In the genomic region with DNA sequence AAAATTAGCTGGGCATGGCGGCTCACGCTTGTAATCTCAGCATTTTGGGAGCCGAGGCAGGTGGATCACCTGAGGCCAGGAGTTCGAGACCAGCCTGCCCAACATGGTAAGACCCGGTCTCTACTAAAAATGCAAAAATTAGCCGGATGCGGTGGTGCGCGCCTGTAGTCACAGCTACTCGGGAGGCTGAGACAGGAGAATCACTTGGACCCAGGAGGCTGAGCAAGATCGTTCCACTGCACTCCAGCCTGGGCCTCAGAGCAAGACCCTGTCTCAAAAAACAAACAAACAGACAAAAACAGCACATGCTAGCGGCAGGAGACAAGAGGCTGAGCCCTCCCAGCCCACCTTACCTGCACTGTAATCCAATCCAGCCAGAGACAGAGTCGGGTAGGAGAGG, we compare ENCODE assay signal across 9 cellular contexts. TPM values are rescaled to one million over a fixed set of nuclear protein-coding genes. Genes with fewer than 3 reads are reported as not detected.
DNase-seq lines count a peak whose midpoint lies in the region; ATAC-seq and TF ChIP-seq lines count a peak whose summit lies in the region.
"Had no signal": no experiment of that assay in that cellular context is flagged by ENCODE, and none has a peak within 500 bp of the region (broad histone marks: within the 10 kb centered on the region; RNA-seq: fewer than 3 reads in every experiment).

No MANE protein-coding gene starts in this region.

- peaks cover 11% of the 10 kb centered on the region for H3K36me3 ChIP-seq in BE2C

- H3K9me3 ChIP-seq in BE2C: no peaks in the 10 kb centered on the region

- peak overlapping the region; percentile 88 for H3K4me3 Mint-ChIP-seq in T-helper 1 cell treated with Interleukin-12 subunit alpha and Interleukin-12 subunit beta and Interleukin-4 antibody, amounts not matched to agents 30 μg/mL and 1 μg/mL, for 36 hours
- H3K4me3 Mint-ChIP-seq in WTC11: peak overlapping the region; percentile 92
- peak overlapping the region; percentile 88 for H3K4me3 Mint-ChIP-seq in stimulated activated memory B cell treated with anti-CD40 and anti-IgM and Interleukin-4, amounts not matched to agents 10 μg/mL and 1 μg/mL and 100 μg/mL, for 72 hours

- H3K4me3 ChIP-seq in iPS-11a (ENCODE audit: low read depth, low read length) (peak overlapping the region; percentile 59), BE2C (ENCODE audit: low read depth, low read length) (no peak overlapping the region; the same call in 1 of the 2 replicates)

- H3K27me3 ChIP-seq in BE2C: no peaks in the 10 kb centered on the region

- TF ChIP-seq CTCF in WTC11 (IDR thresholded peaks at IDR 0.05) (no peak), BE2C (IDR thresholded peaks at IDR 0.05; ENCODE audit: low read depth, low read length) (no peak)

- CTCF ChIA-PET in WTC11 (lab: Charles Lee): interaction anchor here (1.1 to 1.9 kb wide), 4 partner anchors 8 to 61 kb away, joined by 5 to 28 read pairs (median 8); a partner anchor contains a TSS

- POLR2A ChIA-PET in WTC11 (lab: Charles Lee): no interaction called here

- H3K9me3 Mint-ChIP-seq in T-helper 1 cell treated with Interleukin-12 subunit alpha and Interleukin-12 subunit beta and Interleukin-4 antibody, amounts not matched to agents 30 μg/mL and 1 μg/mL, for 36 hours: no peaks in the 10 kb centered on the region
- H3K9me3 Mint-ChIP-seq in WTC11: no peaks in the 10 kb centered on the region
- H3K9me3 Mint-ChIP-seq in stimulated activated memory B cell treated with anti-CD40 and anti-IgM and Interleukin-4, amounts not matched to agents 10 μg/mL and 1 μg/mL and 100 μg/mL, for 72 hours: no peaks in the 10 kb centered on the region

- ATAC-seq in WTC11 (no peak), HG03108 (IDR thresholded peaks at IDR 0.05; ENCODE audit: unreplicated experiment) (no peak)
- ATAC-seq in stimulated activated memory B cell treated with anti-CD40 and anti-IgM and Interleukin-4, amounts not matched to agents 10 μg/mL and 1 μg/mL and 100 μg/mL, for 72 hours: no peak

- no peaks in the 10 kb centered on the region; the same call in 1 of the 2 replicates for H3K4me1 ChIP-seq in BE2C

- DNase-seq in T-helper 1 cell (no peak), WTC11 (ENCODE audit: low spot score) (no peak), OCI-M1 (lab: John Stamatoyannopoulos, UW) (no peak), BE2C (no peak)
- DNase-seq: stimulated activated naive CD4-positive, alpha-beta T cell had no signal

- peaks cover 3% of the 10 kb centered on the region for H3K36me3 Mint-ChIP-seq in T-helper 1 cell treated with Interleukin-12 subunit alpha and Interleukin-12 subunit beta and Interleukin-4 antibody, amounts not matched to agents 30 μg/mL and 1 μg/mL, for 36 hours (ENCODE audit: low read depth)
- H3K36me3 Mint-ChIP-seq in WTC11: no peaks in the 10 kb centered on the region
- H3K36me3 Mint-ChIP-seq in stimulated activated memory B cell treated with anti-CD40 and anti-IgM and Interleukin-4, amounts not matched to agents 10 μg/mL and 1 μg/mL and 100 μg/mL, for 72 hours: peaks cover under 1% of the 10 kb centered on the region

- H3K4me1 Mint-ChIP-seq in T-helper 1 cell treated with Interleukin-12 subunit alpha and Interleukin-12 subunit beta and Interleukin-4 antibody, amounts not matched to agents 30 μg/mL and 1 μg/mL, for 36 hours (ENCODE audit: low read depth): peaks cover 27% of the 10 kb centered on the region
- peaks cover 8% of the 10 kb centered on the region for H3K4me1 Mint-ChIP-seq in WTC11
- peaks cover 41% of the 10 kb centered on the region for H3K4me1 Mint-ChIP-seq in stimulated activated memory B cell treated with anti-CD40 and anti-IgM and Interleukin-4, amounts not matched to agents 10 μg/mL and 1 μg/mL and 100 μg/mL, for 72 hours

- H3K27ac Mint-ChIP-seq in T-helper 1 cell treated with Interleukin-12 subunit alpha and Interleukin-12 subunit beta and Interleukin-4 antibody, amounts not matched to agents 30 μg/mL and 1 μg/mL, for 36 hours: no peak overlapping the region
- 0 out of 2 replicates have a peak overlapping the region, but pooled peaks have one; percentile 84 for H3K27ac Mint-ChIP-seq in WTC11
- H3K27ac Mint-ChIP-seq in stimulated activated memory B cell treated with anti-CD40 and anti-IgM and Interleukin-4, amounts not matched to agents 10 μg/mL and 1 μg/mL and 100 μg/mL, for 72 hours: no peak overlapping the region

- H3K27me3 Mint-ChIP-seq in T-helper 1 cell treated with Interleukin-12 subunit alpha and Interleukin-12 subunit beta and Interleukin-4 antibody, amounts not matched to agents 30 μg/mL and 1 μg/mL, for 36 hours (ENCODE audit: low read depth): no peaks in the 10 kb centered on the region
- H3K27me3 Mint-ChIP-seq in WTC11 (ENCODE audit: low read depth): no peaks in the 10 kb centered on the region
- H3K27me3 Mint-ChIP-seq in stimulated activated memory B cell treated with anti-CD40 and anti-IgM and Interleukin-4, amounts not matched to agents 10 μg/mL and 1 μg/mL and 100 μg/mL, for 72 hours: no peaks in the 10 kb centered on the region

TF ChIP-seq in WTC11, 78 proteins besides CTCF, POLR2A, EP300 and RAD21:
- TF ChIP-seq, protein P1, sequence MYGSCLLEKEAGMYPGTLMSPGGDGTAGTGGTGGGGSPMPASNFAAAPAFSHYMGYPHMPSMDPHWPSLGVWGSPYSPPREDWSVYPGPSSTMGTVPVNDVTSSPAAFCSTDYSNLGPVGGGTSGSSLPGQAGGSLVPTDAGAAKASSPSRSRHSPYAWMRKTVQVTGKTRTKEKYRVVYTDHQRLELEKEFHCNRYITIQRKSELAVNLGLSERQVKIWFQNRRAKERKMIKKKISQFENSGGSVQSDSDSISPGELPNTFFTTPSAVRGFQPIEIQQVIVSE (CRISPR knock-in tag; IDR thresholded peaks at IDR 0.05; ENCODE audit: borderline replicate concordance): no peak
- TF ChIP-seq SMAD4 (CRISPR knock-in tag; IDR thresholded peaks at IDR 0.05) (no peak), ZNF138 (CRISPR knock-in tag; conservative IDR thresholded peaks at IDR 0.05) (no peak), ZNF121 (CRISPR knock-in tag; IDR thresholded peaks at IDR 0.05) (0 out of 2 replicates have a peak, but pooled peaks have one; percentile 5)
TF ChIP-seq in WTC11: peak in this region for 1.

RNA-seq across cellular contexts. Expression of a gene that starts 1.1 kb away (rescaled TPM):
- total RNA-seq in WTC11 (2021): 30.4 to 35.6 TPM (median 32.7 TPM) in 3 replicates
- polyA plus RNA-seq in BE2C (2012; ENCODE audit: insufficient read depth, insufficient read length, low read depth): 116 TPM

RNA-seq across cellular contexts. Expression of a gene that starts 30.8 kb away (rescaled TPM):
- 17.2 to 19.1 TPM (median 17.5 TPM) in 3 replicates for total RNA-seq in WTC11 (2021)
- polyA plus RNA-seq in BE2C (2012; ENCODE audit: insufficient read depth, insufficient read length, low read depth): 15.2 TPM

RNA-seq across cellular contexts. Expression of a gene that starts 31.4 kb away (rescaled TPM):
- 181 to 186 TPM (median 186 TPM) in 3 replicates for total RNA-seq in WTC11 (2021)
- polyA plus RNA-seq in BE2C (2012; ENCODE audit: insufficient read depth, insufficient read length, low read depth): 175 TPM

RNA-seq across cellular contexts. Expression of a gene that starts 43.4 kb away (rescaled TPM):
- total RNA-seq in WTC11 (2021): 39.9 to 61.7 TPM (median 48.0 TPM) in 3 replicates
- 71.4 TPM for polyA plus RNA-seq in BE2C (2012; ENCODE audit: insufficient read depth, insufficient read length, low read depth)

RNA-seq across cellular contexts. Expression of a gene that starts 51.7 kb away (rescaled TPM):
- 59.7 to 65.7 TPM (median 62.9 TPM) in 3 replicates for total RNA-seq in WTC11 (2021)
- polyA plus RNA-seq in BE2C (2012; ENCODE audit: insufficient read depth, insufficient read length, low read depth): 114 TPM
